In the genomic region with DNA sequence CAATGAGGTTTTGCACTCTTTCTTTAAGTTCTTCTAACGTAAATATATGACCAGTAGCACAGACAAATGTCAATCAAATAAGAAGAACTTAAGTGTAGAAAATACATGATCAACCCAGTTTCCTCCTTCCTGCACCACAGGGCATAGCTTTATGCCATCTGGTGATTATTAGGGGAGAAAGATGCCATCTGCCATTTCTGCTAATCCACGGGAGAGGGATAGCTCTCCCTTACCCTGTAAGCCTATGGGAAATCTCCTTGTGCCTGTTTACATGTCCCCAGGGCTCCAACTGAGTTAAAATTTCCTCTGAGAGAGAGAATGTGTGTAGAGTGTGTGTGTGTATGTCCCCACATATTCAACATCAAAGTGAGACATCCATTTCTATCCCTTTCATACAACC, we compare ENCODE assay signal across 17 cellular contexts.
DNase-seq lines count a peak whose midpoint lies in the region; ATAC-seq lines count a peak whose summit lies in the region.
"Had no signal": no experiment of that assay in that cellular context is flagged by ENCODE, and none has a peak within 500 bp of the region (broad histone marks: within the 10 kb centered on the region; RNA-seq: fewer than 3 reads in every experiment).

No MANE protein-coding gene starts in this region.

- peak; percentile 88 for DNase-seq in DMS 273 treated with DMSO at 0.1 percent for 48 hours (lab: John Stamatoyannopoulos, UW)
- DNase-seq in NCI-H2171 (lab: John Stamatoyannopoulos, UW): peak; percentile 93
- DNase-seq in NCI-H82 treated with DMSO at 0.1 percent for 48 hours (lab: John Stamatoyannopoulos, UW; ENCODE audit: unreplicated experiment): peak; percentile 77
- peak; percentile 4 for DNase-seq in pons (ENCODE audit: low spot score)
- DNase-seq in activated T-cell treated with anti-CD3 and anti-CD28 coated beads, Interleukin-2, amount 50 U/mL, for 4 hours: no peak
- DNase-seq in activated gamma-delta T cell (lab: John Stamatoyannopoulos, UW): no peak
- DNase-seq: CD4-positive, CD25-positive, alpha-beta regulatory T cell; COR-L47; GDM1; Karpas-422; NCI-H1417; NCI-H187 treated with DMSO at 0.1 percent for 48 hours; NK-92 treated with Interleukin-12 subunit alpha and Interleukin-12 subunit beta, amount 100 ng/mL, for 24 hours; SHP77 treated with DMSO at 0.1 percent for 48 hours; T-cell had no signal

- peaks cover 11% of the 10 kb centered on the region for H3K27me3 Mint-ChIP-seq in activated T-cell treated with anti-CD3 and anti-CD28 coated beads, Interleukin-2, amount 50 U/mL, for 4 hours (ENCODE audit: low read depth)

- H3K9me3 Mint-ChIP-seq in activated T-cell treated with anti-CD3 and anti-CD28 coated beads, Interleukin-2, amount 50 U/mL, for 4 hours: peaks cover 17% of the 10 kb centered on the region

- H3K4me3 Mint-ChIP-seq in activated T-cell treated with anti-CD3 and anti-CD28 coated beads, Interleukin-2, amount 50 U/mL, for 4 hours: no peak overlapping the region
- H3K4me3 Mint-ChIP-seq: CD4-positive, CD25-positive, alpha-beta regulatory T cell; T-cell; T-helper 2 cell treated with Interferon-gamma antibody and Interleukin-4, amounts not matched to agents 5 μg/mL and 100 μg/mL, for 36 hours had no signal

- ATAC-seq in activated T-cell treated with anti-CD3 and anti-CD28 coated beads, Interleukin-2, amount 50 U/mL, for 4 hours: no peak
- no peak for ATAC-seq in HG03025 (IDR thresholded peaks at IDR 0.05; ENCODE audit: low FRiP score, unreplicated experiment)
- ATAC-seq: T-cell had no signal

- H3K36me3 Mint-ChIP-seq in activated T-cell treated with anti-CD3 and anti-CD28 coated beads, Interleukin-2, amount 50 U/mL, for 4 hours (ENCODE audit: insufficient read depth): no peaks in the 10 kb centered on the region
- H3K36me3 Mint-ChIP-seq: CD4-positive, CD25-positive, alpha-beta regulatory T cell had no signal

- H3K4me1 Mint-ChIP-seq in activated T-cell treated with anti-CD3 and anti-CD28 coated beads, Interleukin-2, amount 50 U/mL, for 4 hours (ENCODE audit: low read depth): no peaks in the 10 kb centered on the region
- H3K4me1 Mint-ChIP-seq: CD4-positive, CD25-positive, alpha-beta regulatory T cell; T-cell had no signal

Comparison
In these comparisons a context has a peak if more than half of its experiments do, and no peak if none do; other contexts are left out.
1. DNase-seq: peak in DMS 273 treated with DMSO at 0.1 percent for 48 hours (single experiment), NCI-H2171 (single experiment), NCI-H82 treated with DMSO at 0.1 percent for 48 hours (single experiment) and pons (single experiment); none in activated T-cell treated with anti-CD3 and anti-CD28 coated beads, Interleukin-2, amount 50 U/mL, for 4 hours (single experiment) and activated gamma-delta T cell (single experiment).